In genomic region chr2:70893186-70893585, GRCh38 we compare ENCODE assay signal across 1 cellular context.
A peak's percentile ranks its signal among the peaks of the same experiment; 100 is the strongest.
TF ChIP-seq lines count a peak whose summit lies in the region.

No MANE protein-coding gene starts in this region.

TF ChIP-seq in H1, 55 proteins besides CTCF, POLR2A, EP300 and RAD21:
- no peak for TF ChIP-seq POLR2AphosphoS5 (IDR thresholded peaks at IDR 0.05; ENCODE audit: low read depth, low read length)
- TF ChIP-seq TEAD4 (IDR thresholded peaks at IDR 0.05; ENCODE audit: low read depth, low read length): no peak
- TF ChIP-seq EZH2 (IDR thresholded peaks at IDR 0.05; ENCODE audit: low read depth, low read length, severe bottlenecking): peak; percentile 22
- TF ChIP-seq SUZ12 (IDR thresholded peaks at IDR 0.05; ENCODE audit: low read length): no peak; the same call in 1 of the 2 replicates
- TF ChIP-seq SP1 (IDR thresholded peaks at IDR 0.05; ENCODE audit: low read depth, low read length): no peak
- TF ChIP-seq POU5F1 (IDR thresholded peaks at IDR 0.05; ENCODE audit: low read depth, low read length): no peak
- TF ChIP-seq KDM1A (IDR thresholded peaks at IDR 0.05; ENCODE audit: borderline replicate concordance, low read length): no peak
- no peak for TF ChIP-seq ZNF274 (IDR thresholded peaks at IDR 0.05; ENCODE audit: borderline replicate concordance, extremely low read depth, low read length)
- TF ChIP-seq RNF2 (IDR thresholded peaks at IDR 0.05; ENCODE audit: borderline replicate concordance, low read depth, low read length, missing control alignments, poor library complexity, severe bottlenecking): peak; percentile 60
- TF ChIP-seq TAF7 (optimal IDR thresholded peaks at IDR 0.05; ENCODE audit: borderline replicate concordance, low read depth, low read length): no peak
- no peak for TF ChIP-seq KDM5A (IDR thresholded peaks at IDR 0.05; ENCODE audit: low read length)
- TF ChIP-seq CHD1 (IDR thresholded peaks at IDR 0.05; ENCODE audit: low read depth, low read length): no peak
TF ChIP-seq in H1: peak in this region for 2.
